ENCODE assay signal across 13 cellular contexts in genomic region chr1:78229344-78229743, GRCh38.
DNase-seq lines count a peak whose midpoint lies in the region; ATAC-seq, FAIRE-seq and TF ChIP-seq lines count a peak whose summit lies in the region.
"Had no signal": no experiment of that assay in that cellular context is flagged by ENCODE, and none has a peak within 500 bp of the region (broad histone marks: within the 10 kb centered on the region; RNA-seq: fewer than 3 reads in every experiment).

No MANE protein-coding gene starts in this region.

- H3K9me3 Mint-ChIP-seq in HFFc6, result peaks cover 6% of the 10 kb centered on the region; the same call in 1 of the 2 replicates
- H3K9me3 Mint-ChIP-seq in WTC11, result peaks cover 10% of the 10 kb centered on the region
- H3K9me3 Mint-ChIP-seq: activated CD4-positive, alpha-beta memory T cell treated with anti-CD3 and anti-CD28 coated beads for 36 hours; T-helper 2 cell treated with Interferon-gamma antibody and Interleukin-4, amounts not matched to agents 5 μg/mL and 100 μg/mL, for 36 hours had no signal

- H3K4me3 ChIP-seq in AG04450 (ENCODE audit: low read depth, low read length) (no peak overlapping the region), bronchial epithelial cell (ENCODE audit: low read depth, low read length) (no peak overlapping the region), left lung (peak overlapping the region in 1 of 2 donors; percentile 3), dorsolateral prefrontal cortex (no peak overlapping the region)

- H3K4me1 ChIP-seq in left lung, result no peaks in the 10 kb centered on the region

- H3K27ac ChIP-seq in AG04450 (ENCODE audit: low read depth, low read length) (no peak overlapping the region), left lung (peak overlapping the region in 1 of 2 donors; percentile 7), dorsolateral prefrontal cortex (no peak overlapping the region)

- H3K36me3 Mint-ChIP-seq in HFFc6 (ENCODE audit: low read depth) (peaks cover 7% of the 10 kb centered on the region), WTC11 (peaks cover 6% of the 10 kb centered on the region)
- H3K36me3 Mint-ChIP-seq: activated CD4-positive, alpha-beta memory T cell treated with anti-CD3 and anti-CD28 coated beads for 36 hours had no signal

- ATAC-seq in left lung, result peak; percentile 93
- ATAC-seq in WTC11, result no peak

- intact Hi-C loops in left lung (cut with DNase I) (no loop called here), dorsolateral prefrontal cortex (cut with DNase I) (no loop called here)

- DNase-seq in AG04450 (ENCODE audit: low read depth, low spot score) (peak; percentile 71), HFFc6 (peak; percentile 70), bronchial epithelial cell (ENCODE audit: low read depth) (peak; percentile 96), left lung (no peak), WTC11 (ENCODE audit: low spot score) (no peak), dorsolateral prefrontal cortex (no peak), DMS 273 (lab: John Stamatoyannopoulos, UW; ENCODE audit: unreplicated experiment) (no peak)
- DNase-seq in stimulated activated CD8-positive, alpha-beta memory T cell treated with anti-CD3 and anti-CD28 coated beads, Interleukin-4, amount 100 ng/mL, for 48 hours, result no peak
- DNase-seq: activated CD4-positive, alpha-beta memory T cell treated with anti-CD3 and anti-CD28 coated beads for 36 hours; activated effector memory CD4-positive, alpha-beta T cell treated with anti-CD3 and anti-CD28 coated beads, Interleukin-2, amount 50 U/mL, for 16 hours had no signal

- peak; percentile 43 for FAIRE-seq in bronchial epithelial cell (lab: Jason Lieb, UNC)
- FAIRE-seq: G401.6 had no signal

- no peak overlapping the region for H3K27ac Mint-ChIP-seq in HFFc6
- no peak overlapping the region for H3K27ac Mint-ChIP-seq in WTC11
- H3K27ac Mint-ChIP-seq: activated CD4-positive, alpha-beta memory T cell treated with anti-CD3 and anti-CD28 coated beads for 36 hours; B cell; T-helper 2 cell treated with Interferon-gamma antibody and Interleukin-4, amounts not matched to agents 5 μg/mL and 100 μg/mL, for 36 hours had no signal

- H3K27me3 ChIP-seq in AG04450 (ENCODE audit: control insufficient read depth, insufficient read depth, low read length), result no peaks in the 10 kb centered on the region
- no peaks in the 10 kb centered on the region for H3K27me3 ChIP-seq in bronchial epithelial cell (ENCODE audit: control insufficient read depth, insufficient read depth, low read length)
- no peaks in the 10 kb centered on the region for H3K27me3 ChIP-seq in left lung
- H3K27me3 ChIP-seq in dorsolateral prefrontal cortex, result peaks cover 0 to 39% (median 0%) of the 10 kb centered on the region in 45 donors

- H3K27me3 Mint-ChIP-seq in HFFc6 (ENCODE audit: insufficient read depth), result peaks cover 4% of the 10 kb centered on the region; the same call in 1 of the 2 replicates
- H3K27me3 Mint-ChIP-seq in WTC11 (ENCODE audit: low read depth), result peaks cover 98% of the 10 kb centered on the region
- H3K27me3 Mint-ChIP-seq: activated CD4-positive, alpha-beta memory T cell treated with anti-CD3 and anti-CD28 coated beads for 36 hours had no signal

- peak overlapping the region; percentile 57 for H3K4me3 Mint-ChIP-seq in HFFc6
- no peak overlapping the region for H3K4me3 Mint-ChIP-seq in WTC11
- H3K4me3 Mint-ChIP-seq: activated CD4-positive, alpha-beta memory T cell treated with anti-CD3 and anti-CD28 coated beads for 36 hours; B cell; T-helper 2 cell treated with Interferon-gamma antibody and Interleukin-4, amounts not matched to agents 5 μg/mL and 100 μg/mL, for 36 hours had no signal

- POLR2A ChIA-PET in AG04450 (lab: Yijun Ruan, JAX) (no interaction called here), WTC11 (lab: Charles Lee) (no interaction called here)

- H3K4me1 Mint-ChIP-seq in HFFc6 (ENCODE audit: low read depth) (peaks cover 22% of the 10 kb centered on the region), WTC11 (peaks cover 24% of the 10 kb centered on the region)
- H3K4me1 Mint-ChIP-seq: B cell had no signal

- CTCF ChIA-PET in AG04450 (lab: Charles Lee) (no interaction called here), WTC11 (lab: Charles Lee) (no interaction called here)

- no peak for TF ChIP-seq CTCF in AG04450 (IDR thresholded peaks at IDR 0.05; ENCODE audit: low read depth, low read length)
- no peak for TF ChIP-seq CTCF in HFFc6 (IDR thresholded peaks at IDR 0.05)
- no peak for TF ChIP-seq CTCF in bronchial epithelial cell (IDR thresholded peaks at IDR 0.05; ENCODE audit: insufficient read depth, low read length, severe bottlenecking)
- no peak for TF ChIP-seq CTCF in left lung (IDR thresholded peaks at IDR 0.05)
- no peak for TF ChIP-seq CTCF in WTC11 (IDR thresholded peaks at IDR 0.05)
- TF ChIP-seq CTCF in dorsolateral prefrontal cortex (IDR thresholded peaks at IDR 0.05 in 54 of 56, conservative IDR thresholded peaks at IDR 0.05 in 2 of 56; ENCODE audit: low read depth in 1 of 56, partially characterized antibody in 56 of 56), result no peak

- H3K9me3 ChIP-seq in AG04450 (ENCODE audit: control insufficient read depth, insufficient read depth, low read length), result peaks cover 8% of the 10 kb centered on the region; the same call in 1 of the 2 replicates
- peaks cover 0 to 15% of the 10 kb centered on the region in 2 donors for H3K9me3 ChIP-seq in left lung

- no peaks in the 10 kb centered on the region for H3K36me3 ChIP-seq in bronchial epithelial cell (ENCODE audit: control insufficient read depth, insufficient read depth, low read length)
- no peaks in the 10 kb centered on the region for H3K36me3 ChIP-seq in left lung

TF ChIP-seq in WTC11, 78 proteins besides CTCF, POLR2A, EP300 and RAD21 (continues in another document):
- TF ChIP-seq GTF2I (CRISPR knock-in tag; conservative IDR thresholded peaks at IDR 0.05) (no peak), TEAD1 (CRISPR knock-in tag; IDR thresholded peaks at IDR 0.05) (no peak), USF2 (CRISPR knock-in tag; IDR thresholded peaks at IDR 0.05) (no peak), ZBTB43 (CRISPR knock-in tag; IDR thresholded peaks at IDR 0.05) (no peak), EMX1 (CRISPR knock-in tag; IDR thresholded peaks at IDR 0.05) (no peak), CREB1 (CRISPR knock-in tag; IDR thresholded peaks at IDR 0.05) (no peak), ZMAT4 (CRISPR knock-in tag; IDR thresholded peaks at IDR 0.05) (no peak), TP53 (CRISPR knock-in tag; IDR thresholded peaks at IDR 0.05) (no peak), IRF1 (CRISPR knock-in tag; IDR thresholded peaks at IDR 0.05) (no peak), PREB (CRISPR knock-in tag; IDR thresholded peaks at IDR 0.05; ENCODE audit: borderline replicate concordance) (no peak), ZNF425 (CRISPR knock-in tag; conservative IDR thresholded peaks at IDR 0.05) (no peak)

Comparison
In these comparisons a context has a peak if more than half of its experiments do, and no peak if none do; other contexts are left out.
1. DNase-seq: peak in AG04450 (single experiment), HFFc6 (single experiment) and bronchial epithelial cell (single experiment); none in left lung (0 of 2), WTC11 (single experiment), dorsolateral prefrontal cortex (0 of 10), stimulated activated CD8-positive, alpha-beta memory T cell treated with anti-CD3 and anti-CD28 coated beads, Interleukin-4, amount 100 ng/mL, for 48 hours (single experiment) and DMS 273 (single experiment).